Comparison of ENCODE assay signal across 18 cellular contexts in the genomic region with DNA sequence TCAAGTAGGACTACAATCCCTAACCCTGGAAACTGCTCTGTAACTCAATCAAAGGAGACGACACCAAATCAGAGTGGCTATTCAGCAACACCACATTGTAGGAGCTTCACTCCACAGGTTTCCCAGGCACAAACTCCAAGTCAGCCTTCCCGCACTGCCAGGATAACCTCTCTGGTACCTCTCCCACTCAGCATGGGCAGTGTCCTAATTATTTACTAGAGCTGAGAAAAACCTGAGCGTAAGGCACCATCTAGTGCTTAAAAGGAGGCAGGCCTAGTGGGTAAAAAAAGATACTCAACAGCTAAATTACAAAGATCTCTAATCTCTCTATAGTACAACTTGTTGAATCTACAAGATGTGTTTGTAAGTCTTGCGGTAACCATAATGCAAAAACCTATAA. TPM values are rescaled to one million over a fixed set of nuclear protein-coding genes. Genes with fewer than 3 reads are reported as not detected.
DNase-seq lines count a peak whose midpoint lies in the region; ATAC-seq, FAIRE-seq and TF ChIP-seq lines count a peak whose summit lies in the region.
"Had no signal": no experiment of that assay in that cellular context is flagged by ENCODE, and none has a peak within 500 bp of the region (broad histone marks: within the 10 kb centered on the region; RNA-seq: fewer than 3 reads in every experiment).

No MANE protein-coding gene starts in this region.

- no peak for FAIRE-seq in small intestine (lab: Jason Lieb, UNC)
- FAIRE-seq: A204.1 had no signal

- H3K27ac Mint-ChIP-seq in natural killer cell = no peak overlapping the region
- H3K27ac Mint-ChIP-seq: activated T-helper 1 cell treated with anti-CD3 and anti-CD28 coated beads, Interleukin-12 subunit alpha, Interleukin-12 subunit beta, Interleukin-2, Interleukin-4 antibody, amounts not matched to agents 30 ng/mL and 10 ng/mL and 1 ng/mL, durations not matched to agents 14 hours and 24 hours and 36 hours; T-helper 1 cell treated with Interleukin-12 subunit alpha and Interleukin-12 subunit beta and Interleukin-4 antibody, amounts not matched to agents 30 μg/mL and 1 μg/mL, for 36 hours had no signal

- H3K4me3 Mint-ChIP-seq in natural killer cell = peak overlapping the region; percentile 82
- H3K4me3 Mint-ChIP-seq: activated T-helper 1 cell treated with anti-CD3 and anti-CD28 coated beads, Interleukin-12 subunit alpha, Interleukin-12 subunit beta, Interleukin-2, Interleukin-4 antibody, amounts not matched to agents 30 ng/mL and 10 ng/mL and 1 ng/mL, durations not matched to agents 14 hours and 24 hours and 36 hours; T-helper 1 cell treated with Interleukin-12 subunit alpha and Interleukin-12 subunit beta and Interleukin-4 antibody, amounts not matched to agents 30 μg/mL and 1 μg/mL, for 36 hours had no signal

- H3K27me3 Mint-ChIP-seq in natural killer cell (ENCODE audit: low read depth in 2 of 2) = peaks cover 4 to 7% of the 10 kb centered on the region in 2 donors

- peaks cover 51 to 65% of the 10 kb centered on the region in 2 donors for H3K4me1 Mint-ChIP-seq in natural killer cell

- H3K36me3 Mint-ChIP-seq in natural killer cell = no peaks in the 10 kb centered on the region

- no peak overlapping the region for H3K27ac ChIP-seq in WERI-Rb-1
- no peak overlapping the region for H3K27ac ChIP-seq in small intestine (ENCODE audit: low read depth in 1 of 2, low read length in 1 of 2)
- H3K27ac ChIP-seq in ascending aorta = no peak overlapping the region
- H3K27ac ChIP-seq: body of pancreas, upper lobe of left lung had no signal

- DNase-seq in NCI-H2171 treated with DMSO at 0.1 percent for 48 hours (lab: John Stamatoyannopoulos, UW) (peak; percentile 29), NCI-H2171 (lab: John Stamatoyannopoulos, UW) (no peak), GM13977 (ENCODE audit: low spot score) (peak; percentile 39), WERI-Rb-1 (peak; percentile 13), natural killer cell (no peak), inferior parietal cortex (ENCODE audit: extremely low spot score) (no peak), small intestine (no peak), ascending aorta (ENCODE audit: low spot score in 2 of 2) (no peak)
- DNase-seq: activated CD4-positive, alpha-beta T cell treated with anti-CD3 and anti-CD28 coated beads for 48 hours; body of pancreas; NCI-H1105; RPMI8226; stimulated activated CD4-positive, alpha-beta T cell treated with anti-CD3 and anti-CD28 coated beads, Interleukin-4, amount 100 ng/mL, for 24 hours; upper lobe of left lung had no signal

- peaks cover 0 to 2% of the 10 kb centered on the region in 2 donors for H3K9me3 Mint-ChIP-seq in natural killer cell
- H3K9me3 Mint-ChIP-seq: activated T-helper 1 cell treated with anti-CD3 and anti-CD28 coated beads, Interleukin-12 subunit alpha, Interleukin-12 subunit beta, Interleukin-2, Interleukin-4 antibody, amounts not matched to agents 30 ng/mL and 10 ng/mL and 1 ng/mL, durations not matched to agents 14 hours and 24 hours and 36 hours; T-helper 1 cell treated with Interleukin-12 subunit alpha and Interleukin-12 subunit beta and Interleukin-4 antibody, amounts not matched to agents 30 μg/mL and 1 μg/mL, for 36 hours had no signal

- H3K4me1 ChIP-seq in small intestine (ENCODE audit: control insufficient read depth in 2 of 2, insufficient read depth in 1 of 2, low read depth in 1 of 2, low read length in 1 of 2) (no peaks in the 10 kb centered on the region), ascending aorta (no peaks in the 10 kb centered on the region)

- H3K4me3 ChIP-seq in WERI-Rb-1 (ENCODE audit: low read depth, low read length) = no peak overlapping the region
- no peak overlapping the region for H3K4me3 ChIP-seq in small intestine (ENCODE audit: low read depth in 1 of 2, low read length in 2 of 2)
- H3K4me3 ChIP-seq in ascending aorta = no peak overlapping the region
- H3K4me3 ChIP-seq: body of pancreas, upper lobe of left lung had no signal

- H3K9me3 ChIP-seq in WERI-Rb-1 (ENCODE audit: severe bottlenecking) (no peaks in the 10 kb centered on the region), small intestine (ENCODE audit: control insufficient read depth, low read depth) (no peaks in the 10 kb centered on the region), ascending aorta (peaks cover 0 to 5% of the 10 kb centered on the region in 2 donors)
- H3K9me3 ChIP-seq: body of pancreas, upper lobe of left lung had no signal

- 93 to 99% (median 95%) methylated on average over 4 of the region's 4 CpGs for WGBS in small intestine, 3 donors

- H3K36me3 ChIP-seq in WERI-Rb-1 (no peaks in the 10 kb centered on the region), small intestine (ENCODE audit: control insufficient read depth in 2 of 2, insufficient read depth in 2 of 2, low read length in 2 of 2) (no peaks in the 10 kb centered on the region), ascending aorta (peaks cover 0 to 4% of the 10 kb centered on the region in 2 donors)
- H3K36me3 ChIP-seq: upper lobe of left lung had no signal

- no peak for ATAC-seq in natural killer cell
- ATAC-seq: body of pancreas, sciatic nerve had no signal

- TF ChIP-seq CTCF in GM13977 (IDR thresholded peaks at IDR 0.05; ENCODE audit: extremely low read depth, insufficient read depth, missing control alignments) (peak; percentile 59), WERI-Rb-1 (IDR thresholded peaks at IDR 0.05; ENCODE audit: low read depth, low read length) (0 out of 2 replicates have a peak, but pooled peaks have one; percentile 9), natural killer cell (IDR thresholded peaks at IDR 0.05) (no peak), ascending aorta (IDR thresholded peaks at IDR 0.05) (no peak)

- in situ Hi-C loops in GM13977 (cut with MboI; ENCODE audit: low pct_unique_long_range_greater_than_20kb, low sequenced_read_pairs, unreplicated experiment) = no loop called here

- H3K27me3 ChIP-seq in WERI-Rb-1 (ENCODE audit: insufficient read depth, low read depth, severe bottlenecking) (no peaks in the 10 kb centered on the region), small intestine (ENCODE audit: control insufficient read depth in 2 of 2, insufficient read depth in 2 of 2, low read length in 2 of 2) (no peaks in the 10 kb centered on the region), ascending aorta (no peaks in the 10 kb centered on the region)
- H3K27me3 ChIP-seq: body of pancreas, upper lobe of left lung had no signal

- intact Hi-C loops in natural killer cell (cut with micrococcal nuclease) (no loop called here), ascending aorta (cut with DNase I) (no loop called here)

RNA-seq across cellular contexts. Expression of a gene that starts 36.1 kb away (rescaled TPM):
- total RNA-seq in natural killer cell (10 to 100 TPM; 18.8 to 27.3 (median 24.7) TPM), ascending aorta (4.2 TPM)
- polyA plus RNA-seq in small intestine = 1 to 10 TPM; 1.3 to 4.6 (median 3.9) TPM

Comparison
In these comparisons a context has a peak if more than half of its experiments do, and no peak if none do; other contexts are left out.
1. DNase-seq: peak in NCI-H2171 treated with DMSO at 0.1 percent for 48 hours (single experiment), GM13977 (single experiment) and WERI-Rb-1 (single experiment); none in NCI-H2171 (single experiment), natural killer cell (single experiment), inferior parietal cortex (single experiment), small intestine (single experiment) and ascending aorta (0 of 2).
2. CTCF ChIP-seq: peak in GM13977 (single experiment) and WERI-Rb-1 (single experiment); none in natural killer cell (single experiment) and ascending aorta (0 of 3).